ENCODE assay signal across 1 cellular context in the genomic region with DNA sequence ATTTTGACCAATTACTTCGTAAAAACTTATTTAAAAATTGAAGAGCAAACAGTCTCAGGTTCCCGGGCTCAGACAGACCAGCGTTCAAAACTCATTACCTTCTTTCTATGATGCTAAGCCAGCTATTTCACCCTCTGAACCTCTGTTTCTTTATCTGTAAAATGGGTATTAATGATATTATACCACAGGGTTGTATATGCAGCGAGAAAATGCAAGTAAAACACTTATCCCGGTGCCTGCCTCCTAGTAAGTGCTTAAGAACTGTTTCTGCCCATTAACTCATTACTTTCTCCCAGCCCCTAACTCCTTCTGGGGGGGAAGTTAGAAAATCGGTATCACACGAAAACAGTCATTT.
TF ChIP-seq lines count a peak whose summit lies in the region.

No MANE protein-coding gene starts in this region.

TF ChIP-seq in K562, 482 proteins besides CTCF, POLR2A, EP300 and RAD21 (continued from another document):
- TF ChIP-seq, protein P1, sequence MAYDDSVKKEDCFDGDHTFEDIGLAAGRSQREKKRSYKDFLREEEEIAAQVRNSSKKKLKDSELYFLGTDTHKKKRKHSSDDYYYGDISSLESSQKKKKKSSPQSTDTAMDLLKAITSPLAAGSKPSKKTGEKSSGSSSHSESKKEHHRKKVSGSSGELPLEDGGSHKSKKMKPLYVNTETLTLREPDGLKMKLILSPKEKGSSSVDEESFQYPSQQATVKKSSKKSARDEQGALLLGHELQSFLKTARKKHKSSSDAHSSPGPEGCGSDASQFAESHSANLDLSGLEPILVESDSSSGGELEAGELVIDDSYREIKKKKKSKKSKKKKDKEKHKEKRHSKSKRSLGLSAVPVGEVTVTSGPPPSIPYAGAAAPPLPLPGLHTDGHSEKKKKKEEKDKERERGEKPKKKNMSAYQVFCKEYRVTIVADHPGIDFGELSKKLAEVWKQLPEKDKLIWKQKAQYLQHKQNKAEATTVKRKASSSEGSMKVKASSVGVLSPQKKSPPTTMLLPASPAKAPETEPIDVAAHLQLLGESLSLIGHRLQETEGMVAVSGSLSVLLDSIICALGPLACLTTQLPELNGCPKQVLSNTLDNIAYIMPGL (CRISPR knock-in tag; IDR thresholded peaks at IDR 0.05), result no peak; the same call in 1 of the 2 replicates
- TF ChIP-seq MAFK (IDR thresholded peaks at IDR 0.05; ENCODE audit: low read length) (no peak), ARNT (IDR thresholded peaks at IDR 0.05) (peak in 1 of 2 experiments; percentile 79; a peak in 1 of 4 replicates), FOSL1 (tag; conservative IDR thresholded peaks at IDR 0.05) (peak; percentile 52), ZC3H8 (IDR thresholded peaks at IDR 0.05) (no peak), CBX1 (IDR thresholded peaks at IDR 0.05; ENCODE audit: low read depth) (peak; percentile 91), RFX5 (IDR thresholded peaks at IDR 0.05; ENCODE audit: low read depth, low read length) (no peak), ETV5 (CRISPR knock-in tag; IDR thresholded peaks at IDR 0.05; ENCODE audit: low read depth) (no peak), PHTF2 (CRISPR knock-in tag; IDR thresholded peaks at IDR 0.05) (0 out of 2 replicates have a peak, but pooled peaks have one; percentile 60), TEAD1 (CRISPR knock-in tag; IDR thresholded peaks at IDR 0.05) (no peak), SMARCA5 (IDR thresholded peaks at IDR 0.05) (peak; percentile 93), CHD4 (IDR thresholded peaks at IDR 0.05; ENCODE audit: insufficient read depth, insufficient replicate concordance, low read depth, low read length, poor library complexity, severe bottlenecking) (peak; percentile 99), MYBL2 (IDR thresholded peaks at IDR 0.05; ENCODE audit: low read depth) (peak; percentile 77; the same call in 1 of the 2 replicates), MYBL2 (CRISPR knock-in tag; IDR thresholded peaks at IDR 0.05; ENCODE audit: borderline replicate concordance) (no peak), PYGO2 (tag; IDR thresholded peaks at IDR 0.05) (0 out of 2 replicates have a peak, but pooled peaks have one; percentile 27), PHF20 (IDR thresholded peaks at IDR 0.05; ENCODE audit: partially characterized antibody) (peak; percentile 76), KDM1A (IDR thresholded peaks at IDR 0.05) (peak; percentile 96 to 98), SAP30 (IDR thresholded peaks at IDR 0.05; ENCODE audit: borderline replicate concordance, insufficient read depth, low read depth, low read length, poor library complexity, severe bottlenecking) (no peak), ZNF175 (CRISPR knock-in tag; IDR thresholded peaks at IDR 0.05; ENCODE audit: low read depth) (0 out of 2 replicates have a peak, but pooled peaks have one; percentile 15), HDAC1 (IDR thresholded peaks at IDR 0.05) (peak in 1 of 2 experiments; percentile 75; a peak in 2 of 4 replicates), POLR2AphosphoS5 (IDR thresholded peaks at IDR 0.05; ENCODE audit: control insufficient read depth, insufficient read depth, low read depth, low read length) (no peak), HDAC2 (IDR thresholded peaks at IDR 0.05) (peak; percentile 99), GABPB1 (CRISPR knock-in tag; IDR thresholded peaks at IDR 0.05) (no peak)
- TF ChIP-seq, protein P2, sequence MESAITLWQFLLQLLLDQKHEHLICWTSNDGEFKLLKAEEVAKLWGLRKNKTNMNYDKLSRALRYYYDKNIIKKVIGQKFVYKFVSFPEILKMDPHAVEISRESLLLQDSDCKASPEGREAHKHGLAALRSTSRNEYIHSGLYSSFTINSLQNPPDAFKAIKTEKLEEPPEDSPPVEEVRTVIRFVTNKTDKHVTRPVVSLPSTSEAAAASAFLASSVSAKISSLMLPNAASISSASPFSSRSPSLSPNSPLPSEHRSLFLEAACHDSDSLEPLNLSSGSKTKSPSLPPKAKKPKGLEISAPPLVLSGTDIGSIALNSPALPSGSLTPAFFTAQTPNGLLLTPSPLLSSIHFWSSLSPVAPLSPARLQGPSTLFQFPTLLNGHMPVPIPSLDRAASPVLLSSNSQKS (CRISPR knock-in tag; IDR thresholded peaks at IDR 0.05), result no peak
- TF ChIP-seq, protein P3, sequence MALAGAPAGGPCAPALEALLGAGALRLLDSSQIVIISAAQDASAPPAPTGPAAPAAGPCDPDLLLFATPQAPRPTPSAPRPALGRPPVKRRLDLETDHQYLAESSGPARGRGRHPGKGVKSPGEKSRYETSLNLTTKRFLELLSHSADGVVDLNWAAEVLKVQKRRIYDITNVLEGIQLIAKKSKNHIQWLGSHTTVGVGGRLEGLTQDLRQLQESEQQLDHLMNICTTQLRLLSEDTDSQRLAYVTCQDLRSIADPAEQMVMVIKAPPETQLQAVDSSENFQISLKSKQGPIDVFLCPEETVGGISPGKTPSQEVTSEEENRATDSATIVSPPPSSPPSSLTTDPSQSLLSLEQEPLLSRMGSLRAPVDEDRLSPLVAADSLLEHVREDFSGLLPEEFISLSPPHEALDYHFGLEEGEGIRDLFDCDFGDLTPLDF (CRISPR knock-in tag; IDR thresholded peaks at IDR 0.05), result 0 out of 2 replicates have a peak, but pooled peaks have one; percentile 8
- TF ChIP-seq, protein P4, sequence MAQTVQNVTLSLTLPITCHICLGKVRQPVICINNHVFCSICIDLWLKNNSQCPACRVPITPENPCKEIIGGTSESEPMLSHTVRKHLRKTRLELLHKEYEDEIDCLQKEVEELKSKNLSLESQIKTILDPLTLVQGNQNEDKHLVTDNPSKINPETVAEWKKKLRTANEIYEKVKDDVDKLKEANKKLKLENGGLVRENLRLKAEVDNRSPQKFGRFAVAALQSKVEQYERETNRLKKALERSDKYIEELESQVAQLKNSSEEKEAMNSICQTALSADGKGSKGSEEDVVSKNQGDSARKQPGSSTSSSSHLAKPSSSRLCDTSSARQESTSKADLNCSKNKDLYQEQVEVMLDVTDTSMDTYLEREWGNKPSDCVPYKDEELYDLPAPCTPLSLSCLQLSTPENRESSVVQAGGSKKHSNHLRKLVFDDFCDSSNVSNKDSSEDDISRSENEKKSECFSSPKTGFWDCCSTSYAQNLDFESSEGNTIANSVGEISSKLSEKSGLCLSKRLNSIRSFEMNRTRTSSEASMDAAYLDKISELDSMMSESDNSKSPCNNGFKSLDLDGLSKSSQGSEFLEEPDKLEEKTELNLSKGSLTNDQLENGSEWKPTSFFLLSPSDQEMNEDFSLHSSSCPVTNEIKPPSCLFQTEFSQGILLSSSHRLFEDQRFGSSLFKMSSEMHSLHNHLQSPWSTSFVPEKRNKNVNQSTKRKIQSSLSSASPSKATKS (CRISPR knock-in tag; IDR thresholded peaks at IDR 0.05), result 0 out of 2 replicates have a peak, but pooled peaks have one; percentile 41
- TF ChIP-seq, protein P5, sequence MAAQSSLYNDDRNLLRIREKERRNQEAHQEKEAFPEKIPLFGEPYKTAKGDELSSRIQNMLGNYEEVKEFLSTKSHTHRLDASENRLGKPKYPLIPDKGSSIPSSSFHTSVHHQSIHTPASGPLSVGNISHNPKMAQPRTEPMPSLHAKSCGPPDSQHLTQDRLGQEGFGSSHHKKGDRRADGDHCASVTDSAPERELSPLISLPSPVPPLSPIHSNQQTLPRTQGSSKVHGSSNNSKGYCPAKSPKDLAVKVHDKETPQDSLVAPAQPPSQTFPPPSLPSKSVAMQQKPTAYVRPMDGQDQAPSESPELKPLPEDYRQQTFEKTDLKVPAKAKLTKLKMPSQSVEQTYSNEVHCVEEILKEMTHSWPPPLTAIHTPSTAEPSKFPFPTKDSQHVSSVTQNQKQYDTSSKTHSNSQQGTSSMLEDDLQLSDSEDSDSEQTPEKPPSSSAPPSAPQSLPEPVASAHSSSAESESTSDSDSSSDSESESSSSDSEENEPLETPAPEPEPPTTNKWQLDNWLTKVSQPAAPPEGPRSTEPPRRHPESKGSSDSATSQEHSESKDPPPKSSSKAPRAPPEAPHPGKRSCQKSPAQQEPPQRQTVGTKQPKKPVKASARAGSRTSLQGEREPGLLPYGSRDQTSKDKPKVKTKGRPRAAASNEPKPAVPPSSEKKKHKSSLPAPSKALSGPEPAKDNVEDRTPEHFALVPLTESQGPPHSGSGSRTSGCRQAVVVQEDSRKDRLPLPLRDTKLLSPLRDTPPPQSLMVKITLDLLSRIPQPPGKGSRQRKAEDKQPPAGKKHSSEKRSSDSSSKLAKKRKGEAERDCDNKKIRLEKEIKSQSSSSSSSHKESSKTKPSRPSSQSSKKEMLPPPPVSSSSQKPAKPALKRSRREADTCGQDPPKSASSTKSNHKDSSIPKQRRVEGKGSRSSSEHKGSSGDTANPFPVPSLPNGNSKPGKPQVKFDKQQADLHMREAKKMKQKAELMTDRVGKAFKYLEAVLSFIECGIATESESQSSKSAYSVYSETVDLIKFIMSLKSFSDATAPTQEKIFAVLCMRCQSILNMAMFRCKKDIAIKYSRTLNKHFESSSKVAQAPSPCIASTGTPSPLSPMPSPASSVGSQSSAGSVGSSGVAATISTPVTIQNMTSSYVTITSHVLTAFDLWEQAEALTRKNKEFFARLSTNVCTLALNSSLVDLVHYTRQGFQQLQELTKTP (IDR thresholded peaks at IDR 0.05; ENCODE audit: low read depth in 1 of 2, partially characterized antibody in 2 of 2), result peak; percentile 26 to 87
- TF ChIP-seq, protein P6, sequence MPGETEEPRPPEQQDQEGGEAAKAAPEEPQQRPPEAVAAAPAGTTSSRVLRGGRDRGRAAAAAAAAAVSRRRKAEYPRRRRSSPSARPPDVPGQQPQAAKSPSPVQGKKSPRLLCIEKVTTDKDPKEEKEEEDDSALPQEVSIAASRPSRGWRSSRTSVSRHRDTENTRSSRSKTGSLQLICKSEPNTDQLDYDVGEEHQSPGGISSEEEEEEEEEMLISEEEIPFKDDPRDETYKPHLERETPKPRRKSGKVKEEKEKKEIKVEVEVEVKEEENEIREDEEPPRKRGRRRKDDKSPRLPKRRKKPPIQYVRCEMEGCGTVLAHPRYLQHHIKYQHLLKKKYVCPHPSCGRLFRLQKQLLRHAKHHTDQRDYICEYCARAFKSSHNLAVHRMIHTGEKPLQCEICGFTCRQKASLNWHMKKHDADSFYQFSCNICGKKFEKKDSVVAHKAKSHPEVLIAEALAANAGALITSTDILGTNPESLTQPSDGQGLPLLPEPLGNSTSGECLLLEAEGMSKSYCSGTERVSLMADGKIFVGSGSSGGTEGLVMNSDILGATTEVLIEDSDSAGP (CRISPR knock-in tag; IDR thresholded peaks at IDR 0.05), result peak; percentile 94
- TF ChIP-seq, protein P7, sequence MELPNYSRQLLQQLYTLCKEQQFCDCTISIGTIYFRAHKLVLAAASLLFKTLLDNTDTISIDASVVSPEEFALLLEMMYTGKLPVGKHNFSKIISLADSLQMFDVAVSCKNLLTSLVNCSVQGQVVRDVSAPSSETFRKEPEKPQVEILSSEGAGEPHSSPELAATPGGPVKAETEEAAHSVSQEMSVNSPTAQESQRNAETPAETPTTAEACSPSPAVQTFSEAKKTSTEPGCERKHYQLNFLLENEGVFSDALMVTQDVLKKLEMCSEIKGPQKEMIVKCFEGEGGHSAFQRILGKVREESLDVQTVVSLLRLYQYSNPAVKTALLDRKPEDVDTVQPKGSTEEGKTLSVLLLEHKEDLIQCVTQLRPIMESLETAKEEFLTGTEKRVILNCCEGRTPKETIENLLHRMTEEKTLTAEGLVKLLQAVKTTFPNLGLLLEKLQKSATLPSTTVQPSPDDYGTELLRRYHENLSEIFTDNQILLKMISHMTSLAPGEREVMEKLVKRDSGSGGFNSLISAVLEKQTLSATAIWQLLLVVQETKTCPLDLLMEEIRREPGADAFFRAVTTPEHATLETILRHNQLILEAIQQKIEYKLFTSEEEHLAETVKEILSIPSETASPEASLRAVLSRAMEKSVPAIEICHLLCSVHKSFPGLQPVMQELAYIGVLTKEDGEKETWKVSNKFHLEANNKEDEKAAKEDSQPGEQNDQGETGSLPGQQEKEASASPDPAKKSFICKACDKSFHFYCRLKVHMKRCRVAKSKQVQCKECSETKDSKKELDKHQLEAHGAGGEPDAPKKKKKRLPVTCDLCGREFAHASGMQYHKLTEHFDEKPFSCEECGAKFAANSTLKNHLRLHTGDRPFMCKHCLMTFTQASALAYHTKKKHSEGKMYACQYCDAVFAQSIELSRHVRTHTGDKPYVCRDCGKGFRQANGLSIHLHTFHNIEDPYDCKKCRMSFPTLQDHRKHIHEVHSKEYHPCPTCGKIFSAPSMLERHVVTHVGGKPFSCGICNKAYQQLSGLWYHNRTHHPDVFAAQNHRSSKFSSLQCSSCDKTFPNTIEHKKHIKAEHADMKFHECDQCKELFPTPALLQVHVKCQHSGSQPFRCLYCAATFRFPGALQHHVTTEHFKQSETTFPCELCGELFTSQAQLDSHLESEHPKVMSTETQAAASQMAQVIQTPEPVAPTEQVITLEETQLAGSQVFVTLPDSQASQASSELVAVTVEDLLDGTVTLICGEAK (IDR thresholded peaks at IDR 0.05), result 0 out of 2 replicates have a peak, but pooled peaks have one; percentile 9
- TF ChIP-seq, protein P7 (CRISPR knock-in tag; IDR thresholded peaks at IDR 0.05), result no peak
